In the genomic region with DNA sequence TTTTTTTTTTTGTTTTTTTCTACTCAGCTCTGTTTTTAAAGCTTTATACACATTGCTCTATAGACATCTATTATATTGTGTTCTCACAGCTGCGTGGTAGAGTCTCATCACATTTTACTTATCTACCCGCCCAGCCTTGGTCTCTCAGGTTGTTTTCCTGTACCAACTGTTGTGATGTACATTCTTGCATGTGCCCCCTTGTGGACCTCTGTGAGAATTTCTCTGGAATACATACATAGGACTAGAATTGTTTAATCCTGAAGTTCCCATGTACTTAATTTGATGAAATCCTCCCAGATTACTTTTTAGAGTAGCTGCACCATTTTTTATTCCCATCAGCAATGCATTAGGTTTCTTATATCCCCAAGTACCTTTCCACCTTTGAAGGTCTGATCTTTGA, we compare ENCODE assay signal across 10 cellular contexts. TPM values are rescaled to one million over a fixed set of nuclear protein-coding genes. Genes with fewer than 3 reads are reported as not detected.
DNase-seq lines count a peak whose midpoint lies in the region; ATAC-seq and TF ChIP-seq lines count a peak whose summit lies in the region.
"Had no signal": no experiment of that assay in that cellular context is flagged by ENCODE, and none has a peak within 500 bp of the region (broad histone marks: within the 10 kb centered on the region; RNA-seq: fewer than 3 reads in every experiment).

No MANE protein-coding gene starts in this region.

- no peaks in the 10 kb centered on the region for H4K20me1 ChIP-seq in SK-N-SH (ENCODE audit: insufficient read depth)

- POLR2A ChIA-PET in SK-N-SH (lab: Yijun Ruan, JAX): no interaction called here

- no peak overlapping the region for H3K4me3 Mint-ChIP-seq in natural killer cell

- H3K36me3 Mint-ChIP-seq in natural killer cell: no peaks in the 10 kb centered on the region

- H3K27me3 ChIP-seq in SK-N-SH (ENCODE audit: insufficient read depth): no peaks in the 10 kb centered on the region
- H3K27me3 ChIP-seq: pancreas had no signal

- no peaks in the 10 kb centered on the region for H3K9me3 ChIP-seq in SK-N-SH
- H3K9me3 ChIP-seq: pancreas had no signal

- no peaks in the 10 kb centered on the region for H3K27me3 Mint-ChIP-seq in natural killer cell (ENCODE audit: low read depth in 2 of 2)

- peak; percentile 14 for DNase-seq in GM03348 (ENCODE audit: low spot score)
- DNase-seq in SK-N-SH: peak; percentile 3
- DNase-seq in islet precursor cell: peak; percentile 56
- no peak for DNase-seq in NCI-H187 (lab: John Stamatoyannopoulos, UW)
- no peak for DNase-seq in GM13976 (ENCODE audit: low spot score)
- no peak for DNase-seq in activated CD4-positive, CD25-positive, alpha-beta regulatory T cell (lab: John Stamatoyannopoulos, UW)
- DNase-seq in natural killer cell: no peak

- H3K4me3 ChIP-seq in SK-N-SH (ENCODE audit: low read depth in 2 of 2, low read length in 1 of 2): no peak overlapping the region
- H3K4me3 ChIP-seq: pancreas had no signal

- intact Hi-C loops in natural killer cell (cut with micrococcal nuclease): no loop called here

- 18% methylated on average over 2 of the region's 2 CpGs for WGBS in SK-N-SH (ENCODE audit: low lambda C conversion rate)

- no peak overlapping the region for H3K27ac Mint-ChIP-seq in natural killer cell

- peaks cover 4 to 9% of the 10 kb centered on the region in 2 donors for H3K9me3 Mint-ChIP-seq in natural killer cell

- no peak overlapping the region for H3K4me2 ChIP-seq in SK-N-SH

- no peaks in the 10 kb centered on the region for H3F3A ChIP-seq in SK-N-SH (replicated peaks; ENCODE audit: insufficient read depth)

- TF ChIP-seq CTCF in SK-N-SH (IDR thresholded peaks at IDR 0.05) (peak; percentile 61), GM13976 (IDR thresholded peaks at IDR 0.05; ENCODE audit: borderline replicate concordance, control extremely low read depth, extremely low read depth, insufficient read depth, missing control alignments) (no peak), natural killer cell (IDR thresholded peaks at IDR 0.05) (no peak)

- CTCF ChIA-PET in SK-N-SH (lab: Yijun Ruan, JAX): interaction anchor here (0.7 to 3.2 kb wide), 2 partner anchors 9 to 281 kb away, joined by 4 to 20 read pairs; no protein-coding TSS in a partner anchor

- H2AFZ ChIP-seq in SK-N-SH (ENCODE audit: low read depth): 0 out of 2 replicates have a peak overlapping the region, but pooled peaks have one; percentile 35

- H3K79me2 ChIP-seq in SK-N-SH (ENCODE audit: insufficient read depth): no peaks in the 10 kb centered on the region

- no peak for TF ChIP-seq EP300 in SK-N-SH (IDR thresholded peaks at IDR 0.05; ENCODE audit: borderline replicate concordance in 1 of 2, low read depth in 1 of 2, low read length in 1 of 2)

- in situ Hi-C loops in GM13976 (cut with MboI; ENCODE audit: low sequenced_read_pairs, unreplicated experiment): no loop called here

- H3K4me1 ChIP-seq in SK-N-SH (ENCODE audit: control insufficient read depth in 1 of 2, insufficient read depth in 2 of 2, low read depth in 1 of 2, low read length in 1 of 2): 0 out of 4 replicates have a peak, but pooled peaks cover 0 to 7% of the 10 kb centered on the region in 2 experiments
- H3K4me1 ChIP-seq: pancreas had no signal

- H3K27ac ChIP-seq in SK-N-SH (ENCODE audit: low read depth in 2 of 2, low read length in 1 of 2): no peak overlapping the region
- H3K27ac ChIP-seq: pancreas had no signal

- H3K9me2 ChIP-seq in SK-N-SH: no peaks in the 10 kb centered on the region

- TF ChIP-seq RAD21 in SK-N-SH (IDR thresholded peaks at IDR 0.05; ENCODE audit: low read length): peak; percentile 52

- ATAC-seq in HG03442 (IDR thresholded peaks at IDR 0.05; ENCODE audit: unreplicated experiment) (peak; percentile 66), natural killer cell (no peak)

- H3K9ac ChIP-seq in SK-N-SH: no peak overlapping the region

- H3K4me1 Mint-ChIP-seq in natural killer cell: no peaks in the 10 kb centered on the region

- H3K36me3 ChIP-seq in SK-N-SH (replicated peaks in 1 of 2; ENCODE audit: control insufficient read depth in 1 of 2, insufficient read depth in 2 of 2, low read length in 1 of 2): no peaks in the 10 kb centered on the region
- H3K36me3 ChIP-seq: pancreas had no signal

TF ChIP-seq in SK-N-SH, 30 proteins besides CTCF, POLR2A, EP300 and RAD21:
- TF ChIP-seq NRF1 (IDR thresholded peaks at IDR 0.05; ENCODE audit: low read depth, low read length) (no peak), SMC3 (IDR thresholded peaks at IDR 0.05; ENCODE audit: low read depth, low read length) (peak; percentile 51), JUND (IDR thresholded peaks at IDR 0.05) (no peak)

RNA-seq across cellular contexts. Expression of gene TINAG, which starts 40.4 kb away (rescaled TPM):
- 0.13 and 0.29 TPM in 2 replicates for polyA plus RNA-seq in SK-N-SH (2012; rRNA removed)
- polyA plus RNA-seq in SK-N-SH (2012; cell fraction: cytosol; rRNA removed): 0.24 and 0.51 TPM in 2 replicates
- 0.14 and 0.25 TPM in 2 replicates for polyA plus RNA-seq in SK-N-SH (2012; cell fraction: nucleus; rRNA removed)
- not detected for total RNA-seq in natural killer cell
- total RNA-seq: pancreas; T-helper 1 cell treated with Interleukin-12 subunit alpha and Interleukin-12 subunit beta and Interleukin-4 antibody, amounts not matched to agents 30 ng/mL and 1 ng/mL, for 36 hours had no signal
- polyA plus RNA-seq: pancreas had no signal

Comparison
In these comparisons a context has a peak if more than half of its experiments do, and no peak if none do; other contexts are left out.
1. DNase-seq: peak in GM03348 (single experiment), SK-N-SH (single experiment) and islet precursor cell (single experiment); none in NCI-H187 (0 of 2), GM13976 (single experiment), activated CD4-positive, CD25-positive, alpha-beta regulatory T cell (0 of 4) and natural killer cell (single experiment).